Comparison of ENCODE assay signal across 1 cellular context in the genomic region with DNA sequence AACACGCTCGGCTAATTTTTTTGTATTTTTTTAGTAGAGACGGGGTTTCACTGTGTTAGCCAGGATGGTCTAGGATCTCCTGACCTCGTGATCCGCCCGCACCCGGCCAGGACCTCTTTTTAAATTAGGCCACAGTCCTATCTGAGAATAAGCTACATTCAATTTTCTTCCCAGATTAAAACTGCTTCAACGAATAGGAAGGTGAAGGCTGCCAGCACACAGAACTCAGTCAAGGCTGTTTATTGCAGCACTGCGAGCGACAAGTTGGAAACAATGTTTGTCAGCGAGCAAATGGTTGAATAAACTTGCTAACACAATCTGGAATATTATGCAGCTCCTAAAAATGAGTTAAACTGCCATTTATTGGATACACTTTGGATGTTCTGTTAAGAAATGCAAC.
TF ChIP-seq lines count a peak whose summit lies in the region.

No MANE protein-coding gene starts in this region.

TF ChIP-seq in HCT116, 20 proteins besides CTCF, POLR2A, EP300 and RAD21:
- TF ChIP-seq EGR1 (IDR thresholded peaks at IDR 0.05; ENCODE audit: low read depth) (no peak), EZH2phosphoT487 (IDR thresholded peaks at IDR 0.05; ENCODE audit: borderline replicate concordance) (no peak), YY1 (IDR thresholded peaks at IDR 0.05; ENCODE audit: extremely low read depth, insufficient replicate concordance, low read depth, low read length) (no peak), CEBPB (IDR thresholded peaks at IDR 0.05; ENCODE audit: low read depth) (no peak), SRF (IDR thresholded peaks at IDR 0.05; ENCODE audit: low read depth) (no peak), JUND (IDR thresholded peaks at IDR 0.05) (no peak), ELF1 (IDR thresholded peaks at IDR 0.05; ENCODE audit: borderline replicate concordance, low read depth) (no peak), POLR2AphosphoS5 (IDR thresholded peaks at IDR 0.05; ENCODE audit: low read depth, low read length) (no peak), CBX3 (IDR thresholded peaks at IDR 0.05; ENCODE audit: low read depth) (no peak), ZNF274 (IDR thresholded peaks at IDR 0.05; ENCODE audit: low read depth, low read length) (no peak), SP1 (IDR thresholded peaks at IDR 0.05; ENCODE audit: low read depth) (no peak)
- TF ChIP-seq, protein P1, sequence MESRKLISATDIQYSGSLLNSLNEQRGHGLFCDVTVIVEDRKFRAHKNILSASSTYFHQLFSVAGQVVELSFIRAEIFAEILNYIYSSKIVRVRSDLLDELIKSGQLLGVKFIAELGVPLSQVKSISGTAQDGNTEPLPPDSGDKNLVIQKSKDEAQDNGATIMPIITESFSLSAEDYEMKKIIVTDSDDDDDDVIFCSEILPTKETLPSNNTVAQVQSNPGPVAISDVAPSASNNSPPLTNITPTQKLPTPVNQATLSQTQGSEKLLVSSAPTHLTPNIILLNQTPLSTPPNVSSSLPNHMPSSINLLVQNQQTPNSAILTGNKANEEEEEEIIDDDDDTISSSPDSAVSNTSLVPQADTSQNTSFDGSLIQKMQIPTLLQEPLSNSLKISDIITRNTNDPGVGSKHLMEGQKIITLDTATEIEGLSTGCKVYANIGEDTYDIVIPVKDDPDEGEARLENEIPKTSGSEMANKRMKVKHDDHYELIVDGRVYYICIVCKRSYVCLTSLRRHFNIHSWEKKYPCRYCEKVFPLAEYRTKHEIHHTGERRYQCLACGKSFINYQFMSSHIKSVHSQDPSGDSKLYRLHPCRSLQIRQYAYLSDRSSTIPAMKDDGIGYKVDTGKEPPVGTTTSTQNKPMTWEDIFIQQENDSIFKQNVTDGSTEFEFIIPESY (IDR thresholded peaks at IDR 0.05; ENCODE audit: extremely low read depth, insufficient replicate concordance, low read length) = no peak
